In genomic region chr1:202591523-202591922, GRCh38 we compare ENCODE assay signal across 23 cellular contexts.
A peak's percentile ranks its signal among the peaks of the same experiment; 100 is the strongest.
DNase-seq lines count a peak whose midpoint lies in the region; ATAC-seq and TF ChIP-seq lines count a peak whose summit lies in the region.
"Had no signal": no experiment of that assay in that cellular context is flagged by ENCODE, and none has a peak within 500 bp of the region (broad histone marks: within the 10 kb centered on the region; RNA-seq: fewer than 3 reads in every experiment).

No MANE protein-coding gene starts in this region.

- H3K36me3 ChIP-seq in Caco-2 (ENCODE audit: control insufficient read depth, insufficient read depth, low read length): no peaks in the 10 kb centered on the region
- H3K36me3 ChIP-seq in esophagus muscularis mucosa: peaks cover 0 to 19% (median 6%) of the 10 kb centered on the region in 4 donors
- H3K36me3 ChIP-seq in stomach: peaks cover 0 to 17% (median 8%) of the 10 kb centered on the region in 4 donors
- H3K36me3 ChIP-seq: gastrocnemius medialis, HAP-1, SJCRH30 had no signal

- H3K36me3 Mint-ChIP-seq in Caco-2 (ENCODE audit: insufficient read depth, unreplicated experiment): no peaks in the 10 kb centered on the region
- H3K36me3 Mint-ChIP-seq: stimulated activated effector memory CD8-positive, alpha-beta T cell treated with anti-CD3 and anti-CD28 coated beads, Interleukin-12 subunit alpha, Interleukin-12 subunit beta, amount 100 ng/mL, for 72 hours had no signal

- H3K9me3 ChIP-seq in Caco-2: no peaks in the 10 kb centered on the region
- H3K9me3 ChIP-seq in esophagus muscularis mucosa: no peaks in the 10 kb centered on the region
- H3K9me3 ChIP-seq in stomach: no peaks in the 10 kb centered on the region
- H3K9me3 ChIP-seq: gastrocnemius medialis, HAP-1, SJCRH30 had no signal

- no TSS peak for BruUV-seq in Caco-2 (replicated peaks; lab: Mats Ljungman, UMichigan)

- H3K27ac Mint-ChIP-seq in Caco-2 (ENCODE audit: unreplicated experiment): peak overlapping the region; percentile 88
- H3K27ac Mint-ChIP-seq: activated CD8-positive, alpha-beta T cell treated with anti-CD3 and anti-CD28 coated beads for 36 hours; activated naive CD4-positive, alpha-beta T cell treated with anti-CD3 and anti-CD28 coated beads for 36 hours; naive thymus-derived CD4-positive, alpha-beta T cell had no signal

- H3K4me1 ChIP-seq in Caco-2 (peaks cover 21% of the 10 kb centered on the region), esophagus muscularis mucosa (peaks cover 57 to 70% (median 67%) of the 10 kb centered on the region in 4 donors), stomach (peaks cover 0 to 48% (median 22%) of the 10 kb centered on the region in 4 donors)
- H3K4me1 ChIP-seq: HAP-1 had no signal

- WGBS in esophagus muscularis mucosa: 100% methylated on average over 3 of the region's 8 CpGs
- WGBS in stomach, 5 donors: 92 to 100% (median 97%) methylated on average over 1 to 8 of the region's 8 CpGs

- no peaks in the 10 kb centered on the region for H3K9me3 Mint-ChIP-seq in Caco-2 (ENCODE audit: unreplicated experiment)
- H3K9me3 Mint-ChIP-seq: activated CD8-positive, alpha-beta T cell treated with anti-CD3 and anti-CD28 coated beads for 36 hours; activated naive CD4-positive, alpha-beta T cell treated with anti-CD3 and anti-CD28 coated beads for 36 hours; stimulated activated effector memory CD8-positive, alpha-beta T cell treated with anti-CD3 and anti-CD28 coated beads, Interleukin-12 subunit alpha, Interleukin-12 subunit beta, amount 100 ng/mL, for 72 hours had no signal

- TF ChIP-seq POLR2A in esophagus muscularis mucosa (IDR thresholded peaks at IDR 0.05; ENCODE audit: low read depth): no peak
- TF ChIP-seq POLR2A in stomach (IDR thresholded peaks at IDR 0.05): no peak

- peaks cover 20% of the 10 kb centered on the region for H3K4me1 Mint-ChIP-seq in Caco-2 (ENCODE audit: low read depth, unreplicated experiment)
- H3K4me1 Mint-ChIP-seq: stimulated activated effector memory CD8-positive, alpha-beta T cell treated with anti-CD3 and anti-CD28 coated beads, Interleukin-12 subunit alpha, Interleukin-12 subunit beta, amount 100 ng/mL, for 72 hours had no signal

- DNase-seq in Caco-2: no peak
- no peak for DNase-seq in RWPE1 (ENCODE audit: low spot score)
- no peak for DNase-seq in esophagus muscularis mucosa (ENCODE audit: extremely low spot score)
- no peak for DNase-seq in stomach
- no peak for DNase-seq in stimulated activated CD4-positive, alpha-beta T cell treated with anti-CD3 and anti-CD28 coated beads, Interleukin-1b, Interleukin-23, amount 100 ng/mL, for 48 hours
- no peak for DNase-seq in putamen (ENCODE audit: low spot score)
- DNase-seq: activated CD8-positive, alpha-beta memory T cell treated with anti-CD3 and anti-CD28 coated beads, Interleukin-2, amount 50 U/mL, for 48 hours; activated naive CD4-positive, alpha-beta T cell treated with anti-CD3 and anti-CD28 coated beads for 36 hours; cerebellar nuclear complex; DMS53; gastrocnemius medialis; naive thymus-derived CD4-positive, alpha-beta T cell; NCI-H1694; NCI-H446; NCI-H748 treated with DMSO at 0.1 percent for 48 hours; SW 1271; T-helper 9 cell had no signal

- peak overlapping the region; percentile 85 for H3K27ac ChIP-seq in RWPE1
- peak overlapping the region; percentile 83 to 86 (median 84) for H3K27ac ChIP-seq in esophagus muscularis mucosa (replicated peaks in 1 of 4)
- H3K27ac ChIP-seq in stomach: peak overlapping the region in 3 of 5 donors; percentile 78 to 88 (median 83)

- intact Hi-C loops in Caco-2 (cut with micrococcal nuclease; ENCODE audit: unreplicated experiment) (no loop called here), esophagus muscularis mucosa (cut with DNase I) (no loop called here), stomach (cut with DNase I; ENCODE audit: low total_unique reads) (no loop called here)

- ATAC-seq in GM19467 (IDR thresholded peaks at IDR 0.05; ENCODE audit: unreplicated experiment) (no peak), GM18517 (IDR thresholded peaks at IDR 0.05; ENCODE audit: unreplicated experiment) (no peak)
- ATAC-seq: activated CD8-positive, alpha-beta T cell treated with anti-CD3 and anti-CD28 coated beads for 36 hours; gastrocnemius medialis; naive thymus-derived CD4-positive, alpha-beta T cell had no signal

- CTCF ChIA-PET in Caco-2 (lab: Charles Lee) (no interaction called here), RWPE1 (lab: Yijun Ruan, JAX) (interaction anchor here (0.6 to 1.0 kb wide), 5 partner anchors 9 to 402 kb away, joined by 3 read pairs; no protein-coding TSS in a partner anchor)

- H3K4me3 Mint-ChIP-seq in Caco-2 (ENCODE audit: unreplicated experiment): no peak overlapping the region
- H3K4me3 Mint-ChIP-seq: activated CD8-positive, alpha-beta T cell treated with anti-CD3 and anti-CD28 coated beads for 36 hours; activated naive CD4-positive, alpha-beta T cell treated with anti-CD3 and anti-CD28 coated beads for 36 hours; naive thymus-derived CD4-positive, alpha-beta T cell; stimulated activated effector memory CD8-positive, alpha-beta T cell treated with anti-CD3 and anti-CD28 coated beads, Interleukin-12 subunit alpha, Interleukin-12 subunit beta, amount 100 ng/mL, for 72 hours had no signal

- H3K27me3 ChIP-seq in Caco-2 (replicated peaks; ENCODE audit: control insufficient read depth, insufficient read depth, low read length): no peaks in the 10 kb centered on the region
- peaks cover 0 to under 1% (median 0%) of the 10 kb centered on the region in 4 donors for H3K27me3 ChIP-seq in esophagus muscularis mucosa
- H3K27me3 ChIP-seq in stomach: no peaks in the 10 kb centered on the region
- H3K27me3 ChIP-seq: gastrocnemius medialis, SJCRH30 had no signal

- TF ChIP-seq CTCF in Caco-2 (IDR thresholded peaks at IDR 0.05; ENCODE audit: insufficient read depth in 1 of 2, low read depth in 1 of 2, low read length in 1 of 2, severe bottlenecking in 1 of 2, unreplicated experiment in 1 of 2) (no peak), RWPE1 (conservative IDR thresholded peaks at IDR 0.05; ENCODE audit: low read depth) (no peak), esophagus muscularis mucosa (IDR thresholded peaks at IDR 0.05) (no peak), stomach (IDR thresholded peaks at IDR 0.05) (no peak)

- H3K4me3 ChIP-seq in Caco-2 (ENCODE audit: low read depth, low read length) (no peak overlapping the region), esophagus muscularis mucosa (no peak overlapping the region), stomach (no peak overlapping the region)
- H3K4me3 ChIP-seq: gastrocnemius medialis, HAP-1, SJCRH30 had no signal

- H3K27me3 Mint-ChIP-seq in Caco-2 (ENCODE audit: insufficient read depth, unreplicated experiment): no peaks in the 10 kb centered on the region
- H3K27me3 Mint-ChIP-seq: activated CD8-positive, alpha-beta T cell treated with anti-CD3 and anti-CD28 coated beads for 36 hours; naive thymus-derived CD4-positive, alpha-beta T cell had no signal

- POLR2A ChIA-PET in Caco-2 (lab: Charles Lee) (no interaction called here), RWPE1 (lab: Yijun Ruan, JAX; ENCODE audit: low non-redundant PET) (no interaction called here)

- TF ChIP-seq EP300 in esophagus muscularis mucosa (IDR thresholded peaks at IDR 0.05) (no peak), stomach (IDR thresholded peaks at IDR 0.05) (no peak)
